28 cellular contexts compared by ENCODE assay signal in the genomic region with DNA sequence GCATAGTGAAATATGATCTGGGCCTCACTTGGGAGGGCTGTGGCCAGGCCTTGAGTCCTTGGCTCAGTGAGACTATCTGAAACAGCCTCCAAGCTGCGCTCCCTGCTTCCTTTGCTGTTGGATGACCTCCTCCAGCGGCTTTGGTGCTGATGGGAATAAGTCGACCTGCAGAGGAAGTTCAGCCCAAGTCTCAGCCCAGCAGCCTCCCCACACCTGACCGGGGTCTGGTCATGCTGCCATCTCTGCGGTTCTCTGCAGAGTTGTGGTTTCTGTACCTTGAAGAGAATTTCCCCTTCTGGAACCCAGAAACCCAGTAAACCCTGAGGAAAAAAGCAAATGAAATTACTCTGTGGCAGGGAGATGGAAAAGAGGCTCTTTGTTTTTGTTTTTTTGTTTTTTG. TPM values are rescaled to one million over a fixed set of nuclear protein-coding genes. Genes with fewer than 3 reads are reported as not detected.
DNase-seq lines count a peak whose midpoint lies in the region; ATAC-seq and TF ChIP-seq lines count a peak whose summit lies in the region.
"Had no signal": no experiment of that assay in that cellular context is flagged by ENCODE, and none has a peak within 500 bp of the region (broad histone marks: within the 10 kb centered on the region; RNA-seq: fewer than 3 reads in every experiment).

No MANE protein-coding gene starts in this region.

- ATAC-seq in activated CD4-positive, alpha-beta T cell treated with anti-CD3 and anti-CD28 coated beads for 36 hours, result no peak
- ATAC-seq in activated naive CD8-positive, alpha-beta T cell treated with anti-CD3 and anti-CD28 coated beads, Interleukin-2, amount 10 ng/mL, durations not matched to agents 7 days and 5 days (ENCODE audit: low read depth), result no peak
- no peak for ATAC-seq in activated CD8-positive, alpha-beta T cell treated with anti-CD3 and anti-CD28 coated beads for 36 hours
- no peak for ATAC-seq in HG03439 (IDR thresholded peaks at IDR 0.05; ENCODE audit: unreplicated experiment)
- no peak for ATAC-seq in HG02981 (IDR thresholded peaks at IDR 0.05; ENCODE audit: unreplicated experiment)
- ATAC-seq: PC-3, SK-N-SH treated with all-trans-retinoic acid at 6 μM for 48 hours had no signal

- intact Hi-C loops in activated CD4-positive, alpha-beta T cell treated with anti-CD3 and anti-CD28 coated beads, Interleukin-2, amount 10 ng/mL, durations not matched to agents 24 days and 14 days (cut with micrococcal nuclease), result no loop called here
- intact Hi-C loops in activated CD4-positive, alpha-beta T cell treated with anti-CD3 and anti-CD28 coated beads for 36 hours (cut with DNase I, micrococcal nuclease), result no loop called here
- intact Hi-C loops in activated CD8-positive, alpha-beta T cell treated with anti-CD3 and anti-CD28 coated beads for 36 hours (cut with micrococcal nuclease), result no loop called here

- H3K36me3 Mint-ChIP-seq in activated CD4-positive, alpha-beta T cell treated with anti-CD3 and anti-CD28 coated beads, Interleukin-2, amount 10 ng/mL, durations not matched to agents 24 days and 14 days (ENCODE audit: low read depth), result peaks cover 15% of the 10 kb centered on the region
- peaks cover 2% of the 10 kb centered on the region for H3K36me3 Mint-ChIP-seq in activated CD4-positive, alpha-beta T cell treated with anti-CD3 and anti-CD28 coated beads for 36 hours (ENCODE audit: low read depth)
- peaks cover 4% of the 10 kb centered on the region for H3K36me3 Mint-ChIP-seq in activated naive CD8-positive, alpha-beta T cell treated with anti-CD3 and anti-CD28 coated beads, Interleukin-2, amount 10 ng/mL, durations not matched to agents 7 days and 5 days
- peaks cover 9% of the 10 kb centered on the region for H3K36me3 Mint-ChIP-seq in activated naive CD8-positive, alpha-beta T cell treated with anti-CD3 and anti-CD28 coated beads for 36 hours
- peaks cover 9% of the 10 kb centered on the region for H3K36me3 Mint-ChIP-seq in activated CD8-positive, alpha-beta T cell treated with anti-CD3 and anti-CD28 coated beads for 36 hours (ENCODE audit: low read depth)

- DNase-seq in activated CD4-positive, alpha-beta T cell treated with anti-CD3 and anti-CD28 coated beads, Interleukin-2, amount 10 ng/mL, durations not matched to agents 24 days and 14 days, result peak; percentile 70
- DNase-seq in activated CD4-positive, alpha-beta T cell treated with anti-CD3 and anti-CD28 coated beads for 36 hours, result no peak
- peak; percentile 34 for DNase-seq in activated naive CD8-positive, alpha-beta T cell treated with anti-CD3 and anti-CD28 coated beads, Interleukin-2, amount 10 ng/mL, durations not matched to agents 7 days and 5 days
- no peak for DNase-seq in activated naive CD8-positive, alpha-beta T cell treated with anti-CD3 and anti-CD28 coated beads for 36 hours
- peak; percentile 17 for DNase-seq in activated CD8-positive, alpha-beta T cell treated with anti-CD3 and anti-CD28 coated beads for 36 hours
- DNase-seq in NCI-H510A (lab: John Stamatoyannopoulos, UW), result no peak
- DNase-seq: 8988T; ACHN; BE2C; CD8-positive, alpha-beta memory T cell; DMS 273 treated with DMSO at 0.1 percent for 48 hours; DMS79; H9; IMR-90; NCI-H1092; NCI-H1436; NCI-H187; NCI-H2081 treated with DMSO at 0.1 percent for 48 hours; NCI-H2171; NCI-H345; NCI-H524; NCI-H774; NK-92 treated with Interleukin-12 subunit alpha and Interleukin-12 subunit beta, amount 100 ng/mL, for 24 hours; PC-3 had no signal

- H3K4me3 Mint-ChIP-seq in activated CD4-positive, alpha-beta T cell treated with anti-CD3 and anti-CD28 coated beads, Interleukin-2, amount 10 ng/mL, durations not matched to agents 24 days and 14 days, result no peak overlapping the region
- H3K4me3 Mint-ChIP-seq in activated CD4-positive, alpha-beta T cell treated with anti-CD3 and anti-CD28 coated beads for 36 hours, result no peak overlapping the region
- H3K4me3 Mint-ChIP-seq in activated naive CD8-positive, alpha-beta T cell treated with anti-CD3 and anti-CD28 coated beads, Interleukin-2, amount 10 ng/mL, durations not matched to agents 7 days and 5 days, result no peak overlapping the region
- H3K4me3 Mint-ChIP-seq in activated naive CD8-positive, alpha-beta T cell treated with anti-CD3 and anti-CD28 coated beads for 36 hours, result no peak overlapping the region
- H3K4me3 Mint-ChIP-seq in activated CD8-positive, alpha-beta T cell treated with anti-CD3 and anti-CD28 coated beads for 36 hours, result no peak overlapping the region
- H3K4me3 Mint-ChIP-seq: CD14-positive monocyte, H9 had no signal

- peak overlapping the region; percentile 34 for H3K27ac Mint-ChIP-seq in activated CD4-positive, alpha-beta T cell treated with anti-CD3 and anti-CD28 coated beads, Interleukin-2, amount 10 ng/mL, durations not matched to agents 24 days and 14 days
- no peak overlapping the region for H3K27ac Mint-ChIP-seq in activated CD4-positive, alpha-beta T cell treated with anti-CD3 and anti-CD28 coated beads for 36 hours
- H3K27ac Mint-ChIP-seq in activated naive CD8-positive, alpha-beta T cell treated with anti-CD3 and anti-CD28 coated beads, Interleukin-2, amount 10 ng/mL, durations not matched to agents 7 days and 5 days, result no peak overlapping the region
- no peak overlapping the region for H3K27ac Mint-ChIP-seq in activated naive CD8-positive, alpha-beta T cell treated with anti-CD3 and anti-CD28 coated beads for 36 hours
- peak overlapping the region; percentile 52 for H3K27ac Mint-ChIP-seq in activated CD8-positive, alpha-beta T cell treated with anti-CD3 and anti-CD28 coated beads for 36 hours
- H3K27ac Mint-ChIP-seq: CD14-positive monocyte, H9 had no signal

- POLR2A ChIA-PET in activated CD4-positive, alpha-beta T cell treated with anti-CD3 and anti-CD28 coated beads for 36 hours (lab: Charles Lee), result no interaction called here
- POLR2A ChIA-PET in activated naive CD8-positive, alpha-beta T cell treated with anti-CD3 and anti-CD28 coated beads, Interleukin-2, amount 10 ng/mL, durations not matched to agents 7 days and 5 days (lab: Charles Lee), result no interaction called here
- POLR2A ChIA-PET in activated CD8-positive, alpha-beta T cell treated with anti-CD3 and anti-CD28 coated beads for 36 hours (lab: Charles Lee), result no interaction called here

- H3K4me1 Mint-ChIP-seq in activated CD4-positive, alpha-beta T cell treated with anti-CD3 and anti-CD28 coated beads, Interleukin-2, amount 10 ng/mL, durations not matched to agents 24 days and 14 days, result peaks cover 15% of the 10 kb centered on the region
- H3K4me1 Mint-ChIP-seq in activated CD4-positive, alpha-beta T cell treated with anti-CD3 and anti-CD28 coated beads for 36 hours, result peaks cover 15% of the 10 kb centered on the region
- peaks cover 14% of the 10 kb centered on the region for H3K4me1 Mint-ChIP-seq in activated naive CD8-positive, alpha-beta T cell treated with anti-CD3 and anti-CD28 coated beads, Interleukin-2, amount 10 ng/mL, durations not matched to agents 7 days and 5 days
- peaks cover 12% of the 10 kb centered on the region for H3K4me1 Mint-ChIP-seq in activated naive CD8-positive, alpha-beta T cell treated with anti-CD3 and anti-CD28 coated beads for 36 hours
- peaks cover 13% of the 10 kb centered on the region for H3K4me1 Mint-ChIP-seq in activated CD8-positive, alpha-beta T cell treated with anti-CD3 and anti-CD28 coated beads for 36 hours (ENCODE audit: low read depth)

- CTCF ChIA-PET in activated CD4-positive, alpha-beta T cell treated with anti-CD3 and anti-CD28 coated beads for 36 hours (lab: Charles Lee), result no interaction called here
- CTCF ChIA-PET in activated CD8-positive, alpha-beta T cell treated with anti-CD3 and anti-CD28 coated beads for 36 hours (lab: Charles Lee), result no interaction called here

- H3K27me3 Mint-ChIP-seq in activated CD4-positive, alpha-beta T cell treated with anti-CD3 and anti-CD28 coated beads, Interleukin-2, amount 10 ng/mL, durations not matched to agents 24 days and 14 days, result no peaks in the 10 kb centered on the region
- no peaks in the 10 kb centered on the region for H3K27me3 Mint-ChIP-seq in activated CD4-positive, alpha-beta T cell treated with anti-CD3 and anti-CD28 coated beads for 36 hours
- H3K27me3 Mint-ChIP-seq in activated naive CD8-positive, alpha-beta T cell treated with anti-CD3 and anti-CD28 coated beads, Interleukin-2, amount 10 ng/mL, durations not matched to agents 7 days and 5 days, result no peaks in the 10 kb centered on the region
- H3K27me3 Mint-ChIP-seq in activated naive CD8-positive, alpha-beta T cell treated with anti-CD3 and anti-CD28 coated beads for 36 hours, result no peaks in the 10 kb centered on the region
- no peaks in the 10 kb centered on the region for H3K27me3 Mint-ChIP-seq in activated CD8-positive, alpha-beta T cell treated with anti-CD3 and anti-CD28 coated beads for 36 hours

- H3K9me3 Mint-ChIP-seq in activated CD4-positive, alpha-beta T cell treated with anti-CD3 and anti-CD28 coated beads, Interleukin-2, amount 10 ng/mL, durations not matched to agents 24 days and 14 days, result peaks cover 15% of the 10 kb centered on the region
- no peaks in the 10 kb centered on the region for H3K9me3 Mint-ChIP-seq in activated CD4-positive, alpha-beta T cell treated with anti-CD3 and anti-CD28 coated beads for 36 hours (ENCODE audit: low read depth)
- no peaks in the 10 kb centered on the region for H3K9me3 Mint-ChIP-seq in activated naive CD8-positive, alpha-beta T cell treated with anti-CD3 and anti-CD28 coated beads, Interleukin-2, amount 10 ng/mL, durations not matched to agents 7 days and 5 days
- H3K9me3 Mint-ChIP-seq in activated naive CD8-positive, alpha-beta T cell treated with anti-CD3 and anti-CD28 coated beads for 36 hours, result no peaks in the 10 kb centered on the region
- H3K9me3 Mint-ChIP-seq in activated CD8-positive, alpha-beta T cell treated with anti-CD3 and anti-CD28 coated beads for 36 hours, result no peaks in the 10 kb centered on the region
- H3K9me3 Mint-ChIP-seq: CD8-positive, alpha-beta memory T cell had no signal

- TF ChIP-seq CTCF in activated CD8-positive, alpha-beta T cell treated with anti-CD3 and anti-CD28 coated beads for 36 hours (IDR thresholded peaks at IDR 0.05), result no peak

RNA-seq across cellular contexts. Expression of a gene that starts 4.6 kb away (rescaled TPM):
- total RNA-seq in activated CD4-positive, alpha-beta T cell treated with anti-CD3 and anti-CD28 coated beads, Interleukin-2, amount 10 ng/mL, durations not matched to agents 24 days and 14 days, result 13.6 and 14.2 TPM in 2 replicates
- 10 to 100 TPM; 12.4 to 12.7 TPM for total RNA-seq in activated CD4-positive, alpha-beta T cell treated with anti-CD3 and anti-CD28 coated beads for 36 hours
- total RNA-seq in activated naive CD8-positive, alpha-beta T cell treated with anti-CD3 and anti-CD28 coated beads, Interleukin-2, amount 10 ng/mL, durations not matched to agents 7 days and 5 days, result 10 to 100 TPM; 17.0 to 17.3 TPM
- total RNA-seq in activated naive CD8-positive, alpha-beta T cell treated with anti-CD3 and anti-CD28 coated beads for 36 hours, result 10 to 100 TPM; 11.3 to 11.7 TPM
- 10 to 100 TPM; 15.4 to 17.1 TPM for total RNA-seq in activated CD8-positive, alpha-beta T cell treated with anti-CD3 and anti-CD28 coated beads for 36 hours

Comparison
In these comparisons a context has a peak if more than half of its experiments do, and no peak if none do; other contexts are left out.
1. DNase-seq: peak in activated CD4-positive, alpha-beta T cell treated with anti-CD3 and anti-CD28 coated beads, Interleukin-2, amount 10 ng/mL, durations not matched to agents 24 days and 14 days (single experiment), activated naive CD8-positive, alpha-beta T cell treated with anti-CD3 and anti-CD28 coated beads, Interleukin-2, amount 10 ng/mL, durations not matched to agents 7 days and 5 days (single experiment) and activated CD8-positive, alpha-beta T cell treated with anti-CD3 and anti-CD28 coated beads for 36 hours (single experiment); none in activated CD4-positive, alpha-beta T cell treated with anti-CD3 and anti-CD28 coated beads for 36 hours (single experiment), activated naive CD8-positive, alpha-beta T cell treated with anti-CD3 and anti-CD28 coated beads for 36 hours (single experiment) and NCI-H510A (single experiment).
2. H3K27ac Mint-ChIP-seq: peak in activated CD4-positive, alpha-beta T cell treated with anti-CD3 and anti-CD28 coated beads, Interleukin-2, amount 10 ng/mL, durations not matched to agents 24 days and 14 days (single experiment) and activated CD8-positive, alpha-beta T cell treated with anti-CD3 and anti-CD28 coated beads for 36 hours (single experiment); none in activated CD4-positive, alpha-beta T cell treated with anti-CD3 and anti-CD28 coated beads for 36 hours (single experiment), activated naive CD8-positive, alpha-beta T cell treated with anti-CD3 and anti-CD28 coated beads, Interleukin-2, amount 10 ng/mL, durations not matched to agents 7 days and 5 days (single experiment) and activated naive CD8-positive, alpha-beta T cell treated with anti-CD3 and anti-CD28 coated beads for 36 hours (single experiment).